Comparison of ENCODE assay signal across 19 cellular contexts in genomic region chr5:145341842-145342241, GRCh38.
A peak's percentile ranks its signal among the peaks of the same experiment; 100 is the strongest.
DNase-seq lines count a peak whose midpoint lies in the region; FAIRE-seq and TF ChIP-seq lines count a peak whose summit lies in the region.
"Had no signal": no experiment of that assay in that cellular context is flagged by ENCODE, and none has a peak within 500 bp of the region (broad histone marks: within the 10 kb centered on the region; RNA-seq: fewer than 3 reads in every experiment).

No MANE protein-coding gene starts in this region.

- DNase-seq in ACHN (peak; percentile 8), HS-5 (ENCODE audit: low read depth) (peak; percentile 30), brain microvascular endothelial cell (peak; percentile 16), keratinocyte (ENCODE audit: low read depth, low spot score) (peak; percentile 9), NCI-H146 (lab: John Stamatoyannopoulos, UW) (no peak), H9 (no peak), SJCRH30 (no peak)
- DNase-seq: Calu3; CD4-positive, alpha-beta T cell; GDM1; Karpas-422; NCI-H1417 treated with DMSO at 0.1 percent for 48 hours; NCI-H2081 treated with DMSO at 0.1 percent for 48 hours; NCI-H526; NK-92 treated with Interleukin-12 subunit alpha and Interleukin-12 subunit beta, amount 100 ng/mL, for 24 hours had no signal

- in situ Hi-C loops in ACHN (cut with HindIII; ENCODE audit: low pct_ligation_motif_present, low pct_unique_long_range_greater_than_20kb, low sequenced_read_pairs), result no loop called here
- in situ Hi-C loops in brain microvascular endothelial cell (cut with HindIII; ENCODE audit: low pct_ligation_motif_present, low sequenced_read_pairs), result no loop called here

- H4K20me1 ChIP-seq in keratinocyte (ENCODE audit: control insufficient read depth, extremely low read depth, insufficient read depth, low read length) (no peaks in the 10 kb centered on the region), H9 (ENCODE audit: control insufficient read depth, insufficient read depth, insufficient read length) (no peaks in the 10 kb centered on the region)

- no peak overlapping the region for H2BK15ac ChIP-seq in H9 (ENCODE audit: low read depth, low read length)

- H3K4me3 Mint-ChIP-seq in H9, result no peak overlapping the region
- H3K4me3 Mint-ChIP-seq: B cell; CD4-positive, alpha-beta T cell had no signal

- no peak overlapping the region for H3K4ac ChIP-seq in H9 (ENCODE audit: low read depth, low read length)

- no peaks in the 10 kb centered on the region for H3K4me1 Mint-ChIP-seq in H9
- H3K4me1 Mint-ChIP-seq: B cell had no signal

- H3K9ac ChIP-seq in keratinocyte (ENCODE audit: control insufficient read depth, extremely low read depth, insufficient read depth, low read length) (no peak overlapping the region), H9 (ENCODE audit: extremely low read depth, insufficient read length, low read length) (no peak overlapping the region)

- no CpG with 5 or more reads among the region's 1 CpG for WGBS in H9 (ENCODE audit: extremely low coverage, insufficient read length, low lambda C conversion rate)

- H2BK120ac ChIP-seq in H9 (ENCODE audit: low read depth, low read length, poor library complexity, severe bottlenecking), result no peak overlapping the region

- no peaks in the 10 kb centered on the region for H3K27me3 Mint-ChIP-seq in H9 (ENCODE audit: low read depth)
- H3K27me3 Mint-ChIP-seq: B cell; CD4-positive, alpha-beta T cell had no signal

- H3K27ac ChIP-seq in brain microvascular endothelial cell (no peak overlapping the region), keratinocyte (ENCODE audit: control insufficient read depth, insufficient read depth, low read length) (no peak overlapping the region), H9 (ENCODE audit: insufficient read length, low read depth, low read length) (no peak overlapping the region), SJCRH30 (no peak overlapping the region)
- H3K27ac ChIP-seq: SK-N-MC had no signal

- no peak overlapping the region for H3T11ph ChIP-seq in H9 (ENCODE audit: low read length)

- H3K23ac ChIP-seq in H9 (ENCODE audit: insufficient read length, low read depth, low read length), result no peak overlapping the region

- no peaks in the 10 kb centered on the region for H3K9me1 ChIP-seq in keratinocyte (ENCODE audit: control insufficient read depth, extremely low read depth, insufficient read depth, low read length)

- no peaks in the 10 kb centered on the region for H3K79me2 ChIP-seq in keratinocyte (ENCODE audit: control insufficient read depth, insufficient read depth, low read length)
- no peaks in the 10 kb centered on the region for H3K79me2 ChIP-seq in H9 (ENCODE audit: insufficient read depth, low read length)

- H3K4me3 ChIP-seq in brain microvascular endothelial cell (ENCODE audit: low read depth, low read length) (no peak overlapping the region), keratinocyte (ENCODE audit: control insufficient read depth in 2 of 3, extremely low read depth in 1 of 3, insufficient read depth in 2 of 3, low read depth in 1 of 3, low read length in 3 of 3) (peak overlapping the region in 1 of 3 experiments; percentile 22), SJCRH30 (no peak overlapping the region)
- H3K4me3 ChIP-seq: SK-N-MC had no signal

- H2BK5ac ChIP-seq in H9 (ENCODE audit: insufficient read length, low read length), result no peak overlapping the region

- H3K56ac ChIP-seq in H9 (ENCODE audit: insufficient read length, low read depth, low read length), result no peak overlapping the region

- no peak overlapping the region for H3K18ac ChIP-seq in H9 (ENCODE audit: insufficient read length, low read depth, low read length)

- H3K27me3 ChIP-seq in brain microvascular endothelial cell (replicated peaks) (no peaks in the 10 kb centered on the region), keratinocyte (ENCODE audit: control insufficient read depth, extremely low read depth, insufficient read depth, low read length) (no peaks in the 10 kb centered on the region), H9 (ENCODE audit: insufficient read depth, low read length) (no peaks in the 10 kb centered on the region), SJCRH30 (no peaks in the 10 kb centered on the region)

- dilution Hi-C loops in keratinocyte (cut with MboI; ENCODE audit: extremely low pct_ligation_motif_present, low sequenced_read_pairs), result no loop called here

- no peaks in the 10 kb centered on the region for H3K79me1 ChIP-seq in H9 (ENCODE audit: insufficient read depth, low read depth, low read length, poor library complexity, severe bottlenecking)

- H2AFZ ChIP-seq in keratinocyte (ENCODE audit: control insufficient read depth, low read length) (no peak overlapping the region), H9 (ENCODE audit: low read length) (no peak overlapping the region)

- TF ChIP-seq CTCF in brain microvascular endothelial cell (IDR thresholded peaks at IDR 0.05; ENCODE audit: low read depth, low read length, missing control alignments) (no peak), keratinocyte (optimal IDR thresholded peaks at IDR 0.05 in 1 of 3, IDR thresholded peaks at IDR 0.05 in 1 of 3, conservative IDR thresholded peaks at IDR 0.05 in 1 of 3; ENCODE audit: extremely low read depth in 1 of 3, insufficient read depth in 2 of 3, low read length in 3 of 3) (no peak), H9 (conservative IDR thresholded peaks at IDR 0.05) (no peak)

- H3K4me2 ChIP-seq in keratinocyte (ENCODE audit: control insufficient read depth, extremely low read depth, insufficient read depth, low read depth, low read length) (peak overlapping the region; percentile 22), H9 (ENCODE audit: insufficient read depth, insufficient read length, low read length) (no peak overlapping the region)

- no peak overlapping the region for H4K91ac ChIP-seq in H9 (ENCODE audit: insufficient read length, low read depth, low read length)

- H2BK12ac ChIP-seq in H9 (ENCODE audit: insufficient read length, low read depth, low read length), result no peak overlapping the region

- H2BK20ac ChIP-seq in H9 (ENCODE audit: low read depth, low read length, poor library complexity, severe bottlenecking), result no peak overlapping the region

- H3K36me3 ChIP-seq in brain microvascular endothelial cell (replicated peaks), result no peaks in the 10 kb centered on the region
- H3K36me3 ChIP-seq in keratinocyte (ENCODE audit: control insufficient read depth in 2 of 2, extremely low read depth in 1 of 2, insufficient read depth in 2 of 2, low read length in 2 of 2), result no peaks in the 10 kb centered on the region
- no peaks in the 10 kb centered on the region for H3K36me3 ChIP-seq in SJCRH30

- no peaks in the 10 kb centered on the region for H3K23me2 ChIP-seq in H9 (ENCODE audit: insufficient read length, low read depth, low read length, poor library complexity, severe bottlenecking)

- H4K8ac ChIP-seq in H9 (replicated peaks; ENCODE audit: insufficient read length, low read depth, low read length), result no peak overlapping the region

- H2AK5ac ChIP-seq in H9 (ENCODE audit: insufficient read length, low read length), result no peak overlapping the region

- H3K9me3 Mint-ChIP-seq in H9, result peaks cover 0 to 8% of the 10 kb centered on the region in 2 experiments; a peak in 1 of 5 replicates

- H3K9me3 ChIP-seq in keratinocyte (ENCODE audit: control insufficient read depth, low read depth, low read length) (no peaks in the 10 kb centered on the region), H9 (ENCODE audit: control insufficient read depth, low read depth, low read length) (no peaks in the 10 kb centered on the region), SJCRH30 (replicated peaks) (no peaks in the 10 kb centered on the region)

- FAIRE-seq in keratinocyte (lab: Jason Lieb, UNC), result no peak
- FAIRE-seq: GM19239, HepG2 had no signal

- H3K27ac Mint-ChIP-seq in H9, result peak overlapping the region in 1 of 3 experiments; percentile 9; a peak in 1 of 7 replicates
- H3K27ac Mint-ChIP-seq: B cell; CD4-positive, alpha-beta T cell had no signal

- H3K36me3 Mint-ChIP-seq in H9 (ENCODE audit: insufficient read depth in 1 of 3, low read depth in 3 of 3), result no peaks in the 10 kb centered on the region; a peak in 1 of 7 replicates

- H3K14ac ChIP-seq in H9 (ENCODE audit: insufficient read depth, low read length), result no peak overlapping the region

- no peak overlapping the region for H4K5ac ChIP-seq in H9 (ENCODE audit: insufficient read length, low read depth, low read length)

- H3K4me1 ChIP-seq in keratinocyte (ENCODE audit: control insufficient read depth, extremely low read depth, insufficient read depth, low read length) (peaks cover 7% of the 10 kb centered on the region), H9 (ENCODE audit: insufficient read depth, low read length) (no peaks in the 10 kb centered on the region), SJCRH30 (no peaks in the 10 kb centered on the region)

Comparison
In these comparisons a context has a peak if more than half of its experiments do, and no peak if none do; other contexts are left out.
1. DNase-seq: peak in ACHN (single experiment), HS-5 (single experiment), brain microvascular endothelial cell (single experiment) and keratinocyte (single experiment); none in NCI-H146 (single experiment), H9 (single experiment) and SJCRH30 (0 of 2).